ENCODE assay signal across 9 cellular contexts in genomic region chr6:109117346-109118035, GRCh38. TPM values are rescaled to one million over a fixed set of nuclear protein-coding genes. Genes with fewer than 3 reads are reported as not detected.
DNase-seq lines count a peak whose midpoint lies in the region; ATAC-seq and TF ChIP-seq lines count a peak whose summit lies in the region.
"Had no signal": no experiment of that assay in that cellular context is flagged by ENCODE, and none has a peak within 500 bp of the region (broad histone marks: within the 10 kb centered on the region; RNA-seq: fewer than 3 reads in every experiment).

No MANE protein-coding gene starts in this region.

- intact Hi-C loops in psoas muscle (cut with DNase I), result loop anchor here in 1 of 2 donors (5.0 kb wide), 1 partner anchor 50 kb away; no protein-coding TSS in a partner anchor

- H3K9me3 ChIP-seq in psoas muscle, result no peaks in the 10 kb centered on the region

- peaks cover 35% of the 10 kb centered on the region for H3K4me1 ChIP-seq in psoas muscle

- DNase-seq in SKM-1 treated with dmso at 0.1 percent for 144 hours (lab: John Stamatoyannopoulos, UW; ENCODE audit: unreplicated experiment) (peak; percentile 66), psoas muscle (no peak), NCI-H510A treated with DMSO at 0.1 percent for 48 hours (lab: John Stamatoyannopoulos, UW) (no peak), NCI-H345 (lab: John Stamatoyannopoulos, UW) (no peak), EL (no peak)

- no peaks in the 10 kb centered on the region for H3K27me3 ChIP-seq in psoas muscle (ENCODE audit: insufficient read depth in 3 of 3, low read length in 2 of 3)

- no peak overlapping the region for H3K4me3 ChIP-seq in psoas muscle

- H3K27ac ChIP-seq in psoas muscle, result peak overlapping the region; percentile 8
- H3K27ac ChIP-seq: KMS-11 had no signal

- no peak for TF ChIP-seq CTCF in psoas muscle (IDR thresholded peaks at IDR 0.05)

- WGBS in psoas muscle, 3 donors, result 47 to 67% (median 49%) methylated on average over 5 of the region's 5 CpGs

- H3K36me3 ChIP-seq in psoas muscle (ENCODE audit: insufficient read depth in 1 of 2, low read depth in 1 of 2), result no peaks in the 10 kb centered on the region

- peak; percentile 53 for ATAC-seq in GM19035 (IDR thresholded peaks at IDR 0.05; ENCODE audit: unreplicated experiment)
- peak; percentile 74 for ATAC-seq in HG03095 (IDR thresholded peaks at IDR 0.05; ENCODE audit: unreplicated experiment)
- ATAC-seq in psoas muscle, result peak in 2 of 4 donors; percentile 27 to 34
- no peak for ATAC-seq in GM21717 (IDR thresholded peaks at IDR 0.05; ENCODE audit: unreplicated experiment)

RNA-seq across cellular contexts. Expression of gene CEP57L1, which starts 22.2 kb away (rescaled TPM):
- 1 to 10 TPM; 6.4 to 8.6 (median 6.5) TPM for total RNA-seq in psoas muscle
- 10 to 100 TPM in 1 of 3 donors, 1 to 10 TPM in 2; 5.1 to 20.7 (median 6.0) TPM for polyA plus RNA-seq in psoas muscle

RNA-seq across cellular contexts. Expression of gene SESN1, which starts 22.8 kb away (rescaled TPM):
- total RNA-seq in psoas muscle, result 100 to 1,000 TPM in 2 of 4 donors, 10 to 100 TPM in 2; 44.4 to 113 (median 95.5) TPM
- polyA plus RNA-seq in psoas muscle, result 100 to 1,000 TPM in 2 of 3 donors, 10 to 100 TPM in 1; 15.1 to 176 (median 101) TPM
